Comparison of ENCODE assay signal across 14 cellular contexts in genomic region chr17:47687328-47687690, GRCh38. TPM values are rescaled to one million over a fixed set of nuclear protein-coding genes. Genes with fewer than 3 reads are reported as not detected.
DNase-seq lines count a peak whose midpoint lies in the region; ATAC-seq and TF ChIP-seq lines count a peak whose summit lies in the region.
"Had no signal": no experiment of that assay in that cellular context is flagged by ENCODE, and none has a peak within 500 bp of the region (broad histone marks: within the 10 kb centered on the region; RNA-seq: fewer than 3 reads in every experiment).

No MANE protein-coding gene starts in this region.

- no peaks in the 10 kb centered on the region for H3K9me2 ChIP-seq in SK-N-SH

- no peak for TF ChIP-seq POLR2A in stomach (IDR thresholded peaks at IDR 0.05)

- H3K79me2 ChIP-seq in SK-N-SH (ENCODE audit: insufficient read depth) = 0 out of 2 replicates have a peak, but pooled peaks cover under 1% of the 10 kb centered on the region

- POLR2A ChIA-PET in SK-N-SH (lab: Yijun Ruan, JAX) = interaction anchor here (1.4 to 1.7 kb wide), 3 partner anchors 9 to 38 kb away, joined by 3 to 9 read pairs (median 4); partner anchors contain the start of gene KPNB1

- TF ChIP-seq EP300 in SK-N-SH (IDR thresholded peaks at IDR 0.05; ENCODE audit: borderline replicate concordance in 1 of 2, low read depth in 1 of 2, low read length in 1 of 2) = no peak
- TF ChIP-seq EP300 in stomach (IDR thresholded peaks at IDR 0.05) = no peak

- no peaks in the 10 kb centered on the region for H3K9me3 Mint-ChIP-seq in activated T-cell treated with anti-CD3 and anti-CD28 coated beads, Interleukin-2, amount 50 U/mL, for 24 hours
- H3K9me3 Mint-ChIP-seq: activated naive CD8-positive, alpha-beta T cell treated with anti-CD3 and anti-CD28 coated beads, Interleukin-2, amount 10 ng/mL, durations not matched to agents 7 days and 5 days; central memory CD8-positive, alpha-beta T cell had no signal

- H2AFZ ChIP-seq in SK-N-SH (ENCODE audit: low read depth) = no peak overlapping the region

- no peak overlapping the region for H3K4me2 ChIP-seq in SK-N-SH

- intact Hi-C loops in stomach (cut with DNase I; ENCODE audit: low total_unique reads) = no loop called here
- intact Hi-C loops in mucosa of descending colon (cut with DNase I, micrococcal nuclease) = no loop called here

- no peaks in the 10 kb centered on the region for H3K27me3 ChIP-seq in SK-N-SH (ENCODE audit: insufficient read depth)
- no peaks in the 10 kb centered on the region for H3K27me3 ChIP-seq in layer of hippocampus (ENCODE audit: control insufficient read depth, insufficient read depth, low read length)
- no peaks in the 10 kb centered on the region for H3K27me3 ChIP-seq in stomach
- H3K27me3 ChIP-seq: foreskin keratinocyte had no signal

- TF ChIP-seq CTCF in SK-N-SH (IDR thresholded peaks at IDR 0.05) = no peak
- no peak for TF ChIP-seq CTCF in stomach (IDR thresholded peaks at IDR 0.05)
- TF ChIP-seq CTCF in mucosa of descending colon (IDR thresholded peaks at IDR 0.05) = no peak

- H3K27ac ChIP-seq in SK-N-SH (ENCODE audit: low read depth in 2 of 2, low read length in 1 of 2) (peak overlapping the region; percentile 5 to 52; a peak in 3 of 4 replicates), layer of hippocampus (ENCODE audit: low read depth, low read length) (peak overlapping the region; percentile 58), stomach (peak overlapping the region in 3 of 5 donors; percentile 26 to 65 (median 52))
- H3K27ac ChIP-seq: foreskin keratinocyte had no signal

- DNase-seq in activated T-cell treated with anti-CD3 and anti-CD28 coated beads, Interleukin-2, amount 50 U/mL, for 24 hours = no peak
- DNase-seq in activated T-cell treated with anti-CD3 and anti-CD28 coated beads, Interleukin-2, amount 50 U/mL, for 1 hour = no peak
- DNase-seq in SK-N-SH (no peak), stomach (no peak), mucosa of descending colon (no peak), DMS79 treated with DMSO at 0.1 percent for 48 hours (lab: John Stamatoyannopoulos, UW) (no peak)
- DNase-seq: activated naive CD8-positive, alpha-beta T cell treated with anti-CD3 and anti-CD28 coated beads, Interleukin-2, amount 10 ng/mL, durations not matched to agents 7 days and 5 days; NCI-H1048; NCI-H2171; stimulated activated CD4-positive, alpha-beta T cell treated with anti-CD3 and anti-CD28 coated beads, Interleukin-12 subunit alpha, Interleukin-12 subunit beta, amount 100 ng/mL, for 4 hours had no signal

- CTCF ChIA-PET in SK-N-SH (lab: Yijun Ruan, JAX) = interaction anchor here (0.9 to 3.0 kb wide), 13 partner anchors 8 to 115 kb away, joined by 3 to 17 read pairs (median 4); no protein-coding TSS in a partner anchor

- no peak for TF ChIP-seq RAD21 in SK-N-SH (IDR thresholded peaks at IDR 0.05; ENCODE audit: low read length)

- peaks cover 43 to 45% of the 10 kb centered on the region in 2 experiments for H3K36me3 ChIP-seq in SK-N-SH (replicated peaks in 1 of 2; ENCODE audit: control insufficient read depth in 1 of 2, insufficient read depth in 2 of 2, low read length in 1 of 2)
- H3K36me3 ChIP-seq in stomach = peaks cover 5 to 38% (median 30%) of the 10 kb centered on the region in 4 donors
- H3K36me3 ChIP-seq in mucosa of descending colon (ENCODE audit: low read depth) = no peaks in the 10 kb centered on the region

- ATAC-seq in GM21390 (IDR thresholded peaks at IDR 0.05; ENCODE audit: unreplicated experiment) (no peak), mucosa of descending colon (no peak)
- ATAC-seq: foreskin keratinocyte had no signal

- H3K36me3 Mint-ChIP-seq in activated T-cell treated with anti-CD3 and anti-CD28 coated beads, Interleukin-2, amount 50 U/mL, for 24 hours (ENCODE audit: low read depth) = peaks cover 51% of the 10 kb centered on the region

- H3K27me3 Mint-ChIP-seq in activated T-cell treated with anti-CD3 and anti-CD28 coated beads, Interleukin-2, amount 50 U/mL, for 24 hours = no peaks in the 10 kb centered on the region
- H3K27me3 Mint-ChIP-seq: activated naive CD8-positive, alpha-beta T cell treated with anti-CD3 and anti-CD28 coated beads, Interleukin-2, amount 10 ng/mL, durations not matched to agents 7 days and 5 days; central memory CD8-positive, alpha-beta T cell had no signal

- H4K20me1 ChIP-seq in SK-N-SH (ENCODE audit: insufficient read depth) = peaks cover 23% of the 10 kb centered on the region; the same call in 1 of the 2 replicates

- no peak overlapping the region for H3K4me3 Mint-ChIP-seq in activated T-cell treated with anti-CD3 and anti-CD28 coated beads, Interleukin-2, amount 50 U/mL, for 24 hours
- H3K4me3 Mint-ChIP-seq: activated naive CD8-positive, alpha-beta T cell treated with anti-CD3 and anti-CD28 coated beads, Interleukin-2, amount 10 ng/mL, durations not matched to agents 7 days and 5 days; central memory CD8-positive, alpha-beta T cell had no signal

- no peak overlapping the region for H3K9ac ChIP-seq in SK-N-SH

- no peak overlapping the region for H3K4me3 ChIP-seq in SK-N-SH (ENCODE audit: low read depth in 2 of 2, low read length in 1 of 2)
- H3K4me3 ChIP-seq in stomach = no peak overlapping the region
- no peak overlapping the region for H3K4me3 ChIP-seq in mucosa of descending colon

- H3K4me1 Mint-ChIP-seq in activated T-cell treated with anti-CD3 and anti-CD28 coated beads, Interleukin-2, amount 50 U/mL, for 24 hours (ENCODE audit: low read depth) = peaks cover 34% of the 10 kb centered on the region

- peaks cover 3 to 20% of the 10 kb centered on the region in 2 experiments; a peak in 2 of 4 replicates for H3K4me1 ChIP-seq in SK-N-SH (ENCODE audit: control insufficient read depth in 1 of 2, insufficient read depth in 2 of 2, low read depth in 1 of 2, low read length in 1 of 2)
- peaks cover 0 to 34% (median 20%) of the 10 kb centered on the region in 4 donors for H3K4me1 ChIP-seq in stomach
- H3K4me1 ChIP-seq in mucosa of descending colon (ENCODE audit: low read depth) = no peaks in the 10 kb centered on the region
- H3K4me1 ChIP-seq: foreskin keratinocyte had no signal

- no peaks in the 10 kb centered on the region for H3K9me3 ChIP-seq in SK-N-SH
- H3K9me3 ChIP-seq in stomach = no peaks in the 10 kb centered on the region
- H3K9me3 ChIP-seq in mucosa of descending colon = no peaks in the 10 kb centered on the region

- peaks cover 53% of the 10 kb centered on the region for H3F3A ChIP-seq in SK-N-SH (replicated peaks; ENCODE audit: insufficient read depth)

- peak overlapping the region; percentile 12 for H3K27ac Mint-ChIP-seq in activated T-cell treated with anti-CD3 and anti-CD28 coated beads, Interleukin-2, amount 50 U/mL, for 24 hours
- H3K27ac Mint-ChIP-seq: activated naive CD8-positive, alpha-beta T cell treated with anti-CD3 and anti-CD28 coated beads, Interleukin-2, amount 10 ng/mL, durations not matched to agents 7 days and 5 days had no signal

TF ChIP-seq in SK-N-SH, 30 proteins besides CTCF, POLR2A, EP300 and RAD21:
- TF ChIP-seq PBX3 (IDR thresholded peaks at IDR 0.05) = no peak
- 0 out of 2 replicates have a peak, but pooled peaks have one; percentile 3 for TF ChIP-seq POLR2AphosphoS5 (IDR thresholded peaks at IDR 0.05; ENCODE audit: low read depth, low read length)

RNA-seq across cellular contexts. Expression of gene TBKBP1, which starts 6.7 kb away (rescaled TPM):
- polyA plus RNA-seq in SK-N-SH (2012; rRNA removed) (11.5 and 14.4 TPM in 2 replicates), stomach (10 to 100 TPM in 1 of 3 donors, 1 to 10 TPM in 2; 5.4 to 11.5 (median 5.8) TPM)
- 7.3 and 10.0 TPM in 2 replicates for polyA plus RNA-seq in SK-N-SH (2012; cell fraction: cytosol; rRNA removed)
- polyA plus RNA-seq in SK-N-SH (2012; cell fraction: nucleus; rRNA removed) = 83.8 and 86.9 TPM in 2 replicates
- total RNA-seq in stomach (10 to 100 TPM in 1 of 5 donors, 1 to 10 TPM in 4; 2.9 to 14.3 (median 6.7) TPM), mucosa of descending colon (10 to 100 TPM in 1 of 3 donors, 1 to 10 TPM in 2; 2.3 to 20.3 (median 3.2) TPM)

RNA-seq across cellular contexts. Expression of gene KPNB1, which starts 37.6 kb away (rescaled TPM):
- polyA plus RNA-seq in SK-N-SH (2012; rRNA removed) = 89.5 and 142 TPM in 2 replicates
- 99.2 and 142 TPM in 2 replicates for polyA plus RNA-seq in SK-N-SH (2012; cell fraction: cytosol; rRNA removed)
- polyA plus RNA-seq in SK-N-SH (2012; cell fraction: nucleus; rRNA removed) = 142 and 235 TPM in 2 replicates
- 100 to 1,000 TPM; 155 to 669 (median 198) TPM for total RNA-seq in stomach
- polyA plus RNA-seq in stomach = 10 to 100 TPM; 32.5 to 49.9 (median 33.6) TPM
- total RNA-seq in mucosa of descending colon = 100 to 1,000 TPM; 162 to 269 (median 217) TPM

RNA-seq across cellular contexts. Expression of gene TBX21, which starts 45.7 kb away (rescaled TPM):
- polyA plus RNA-seq in SK-N-SH (2012; rRNA removed) (not detected in 2 replicates), stomach (under 1 TPM; 0.10 to 0.92 (median 0.31) TPM)
- not detected in 2 replicates for polyA plus RNA-seq in SK-N-SH (2012; cell fraction: cytosol; rRNA removed)
- polyA plus RNA-seq in SK-N-SH (2012; cell fraction: nucleus; rRNA removed) = not detected in 2 replicates
- total RNA-seq in stomach (under 1 TPM in 2 of 5 donors, not detected in 3; 0.29 to 0.55 TPM), mucosa of descending colon (1 to 10 TPM in 2 of 3 donors, under 1 TPM in 1; 0.72 to 1.2 (median 1.2) TPM)
- total RNA-seq: foreskin keratinocyte had no signal
- polyA plus RNA-seq: foreskin keratinocyte had no signal
